In the genomic region with DNA sequence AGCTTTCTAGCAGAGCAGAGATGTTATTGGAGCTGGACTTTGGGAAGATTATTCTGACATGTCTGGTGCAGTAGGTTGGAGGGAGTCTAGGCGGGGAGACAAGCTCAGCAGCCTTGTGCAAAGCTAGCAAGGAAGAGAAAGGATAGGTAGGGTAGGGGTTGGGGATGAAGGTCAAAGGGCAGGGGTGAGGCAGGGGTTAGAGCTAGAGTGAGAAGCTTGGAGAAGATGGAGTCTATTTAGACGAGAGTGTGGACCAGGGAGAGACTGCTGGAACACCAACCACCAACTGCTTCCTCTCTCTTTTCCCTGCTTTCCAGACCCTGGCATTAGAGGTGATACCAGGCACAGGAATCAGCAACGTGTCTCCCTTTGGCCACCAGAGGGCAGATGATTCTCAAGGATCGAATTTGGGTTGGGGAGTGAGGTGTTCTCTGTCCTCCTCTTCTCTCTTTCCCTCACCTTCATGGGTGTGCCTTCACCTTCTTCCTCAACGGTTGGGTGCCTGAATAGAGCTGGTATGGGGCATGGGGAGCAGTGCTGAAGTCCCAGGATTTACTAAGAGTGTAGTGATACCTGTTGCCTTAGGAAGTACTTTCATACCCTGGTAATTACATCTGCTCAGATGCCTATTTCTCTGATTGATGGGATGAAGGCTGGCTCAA, we compare ENCODE assay signal across 8 cellular contexts. TPM values are rescaled to one million over a fixed set of nuclear protein-coding genes. Genes with fewer than 3 reads are reported as not detected.
DNase-seq lines count a peak whose midpoint lies in the region; TF ChIP-seq lines count a peak whose summit lies in the region.

No MANE protein-coding gene starts in this region.

- TF ChIP-seq CTCF in WERI-Rb-1 (IDR thresholded peaks at IDR 0.05; ENCODE audit: low read depth, low read length) (peak; percentile 93), mammary epithelial cell (conservative IDR thresholded peaks at IDR 0.05 in 1 of 2, IDR thresholded peaks at IDR 0.05 in 1 of 2; ENCODE audit: extremely low read depth in 1 of 2, insufficient read depth in 1 of 2, low read depth in 1 of 2, low read length in 2 of 2) (peak; percentile 87 to 90)

- intact Hi-C loops in mammary epithelial cell (cut with micrococcal nuclease), result loop anchor here (1.0 to 10.0 kb wide), 9 partner anchors 35 to 468 kb away; partner anchors contain the start of genes CATSPERZ, ESRRA and ZFTA

- H4K20me1 ChIP-seq in mammary epithelial cell (ENCODE audit: insufficient read depth, low read length), result peaks cover 3% of the 10 kb centered on the region

- H3K9ac ChIP-seq in mammary epithelial cell (ENCODE audit: insufficient read depth, low read length), result no peak overlapping the region

- H3K4me1 ChIP-seq in mammary epithelial cell (ENCODE audit: insufficient read depth, low read length), result peaks cover 30% of the 10 kb centered on the region

- H3K9me3 ChIP-seq in WERI-Rb-1 (ENCODE audit: severe bottlenecking) (no peaks in the 10 kb centered on the region), mammary epithelial cell (replicated peaks; ENCODE audit: insufficient read depth, low read length) (no peaks in the 10 kb centered on the region)

- WGBS in mammary epithelial cell (ENCODE audit: low coverage, missing lambda C conversion rate), result 27% methylated on average over 4 of the region's 5 CpGs

- CTCF ChIA-PET in mammary epithelial cell (lab: Charles Lee; ENCODE audit: low non-redundant PET), result interaction anchor here (0.6 to 1.6 kb wide), 2 partner anchors 109 to 163 kb away, joined by 3 to 10 read pairs; no protein-coding TSS in a partner anchor

- no peak overlapping the region for H3K4me3 ChIP-seq in WERI-Rb-1 (ENCODE audit: low read depth, low read length)
- no peak overlapping the region for H3K4me3 ChIP-seq in mammary epithelial cell (replicated peaks in 1 of 3; ENCODE audit: insufficient read depth in 1 of 3, low read depth in 2 of 3, low read length in 3 of 3)

- H3K36me3 ChIP-seq in WERI-Rb-1, result peaks cover 13% of the 10 kb centered on the region
- H3K36me3 ChIP-seq in mammary epithelial cell (ENCODE audit: insufficient read depth, low read length), result no peaks in the 10 kb centered on the region

- dilution Hi-C loops in mammary epithelial cell (cut with HindIII; ENCODE audit: low sequenced_read_pairs), result loop anchor here (5.0 kb wide), 1 partner anchor 95 kb away; no protein-coding TSS in a partner anchor

- in situ Hi-C loops in mammary epithelial cell (cut with MboI; ENCODE audit: low sequenced_read_pairs in 2 of 2), result loop anchor here (5.0 to 10.0 kb wide), 4 partner anchors 108 to 308 kb away; partner anchors contain the start of gene OTUB1 (in 1 of the 2)

- H2AFZ ChIP-seq in mammary epithelial cell (ENCODE audit: low read depth, low read length), result peak overlapping the region; percentile 84

- peaks cover 32% of the 10 kb centered on the region for H3K79me2 ChIP-seq in mammary epithelial cell (ENCODE audit: insufficient read depth, low read length)

- H3K27me3 ChIP-seq in WERI-Rb-1 (ENCODE audit: insufficient read depth, low read depth, severe bottlenecking), result no peaks in the 10 kb centered on the region
- no peaks in the 10 kb centered on the region for H3K27me3 ChIP-seq in mammary epithelial cell (ENCODE audit: insufficient read depth, low read length)

- no TSS peak for BruUV-seq in mammary epithelial cell (replicated peaks; lab: Mats Ljungman, UMichigan)

- H3K4me2 ChIP-seq in mammary epithelial cell (ENCODE audit: insufficient read depth, low read depth, low read length), result no peak overlapping the region

- DNase-seq in SIG-M5 treated with dmso at 0.1 percent for 504 hours (lab: John Stamatoyannopoulos, UW; ENCODE audit: unreplicated experiment) (peak; percentile 63), SIG-M5 (lab: John Stamatoyannopoulos, UW) (no peak), NCI-H2196 (lab: John Stamatoyannopoulos, UW; ENCODE audit: unreplicated experiment) (peak; percentile 93), WERI-Rb-1 (peak; percentile 77), mammary epithelial cell (peak; percentile 69), inferior parietal cortex (ENCODE audit: extremely low spot score) (peak; percentile 94), cortex of kidney (lab: John Stamatoyannopoulos, UW) (no peak)
- DNase-seq in stimulated activated CD4-positive, alpha-beta T cell treated with anti-CD3 and anti-CD28 coated beads, Interleukin-15, amount 100 ng/mL, for 24 hours, result peak; percentile 80

- H3K27ac ChIP-seq in WERI-Rb-1 (no peak overlapping the region), mammary epithelial cell (ENCODE audit: insufficient read depth, low read depth, low read length) (no peak overlapping the region)

RNA-seq across cellular contexts. Expression of gene MARK2, which starts 1.8 kb away (rescaled TPM):
- total RNA-seq in mammary epithelial cell, result 10 to 100 TPM; 26.7 to 64.4 TPM
- polyA plus RNA-seq in mammary epithelial cell, result 38.9 TPM
- 79.0 TPM for polyA minus RNA-seq in mammary epithelial cell

RNA-seq across cellular contexts. Expression of gene SPINDOC, which starts 23.9 kb away (rescaled TPM):
- 10 to 100 TPM; 19.2 to 24.4 TPM for total RNA-seq in mammary epithelial cell
- polyA plus RNA-seq in mammary epithelial cell, result 14.3 TPM
- polyA minus RNA-seq in mammary epithelial cell, result 3.7 TPM

Comparison
In these comparisons a context has a peak if more than half of its experiments do, and no peak if none do; other contexts are left out.
1. DNase-seq: peak in SIG-M5 treated with dmso at 0.1 percent for 504 hours (single experiment), NCI-H2196 (single experiment), WERI-Rb-1 (single experiment), mammary epithelial cell (single experiment), inferior parietal cortex (single experiment) and stimulated activated CD4-positive, alpha-beta T cell treated with anti-CD3 and anti-CD28 coated beads, Interleukin-15, amount 100 ng/mL, for 24 hours (single experiment); none in SIG-M5 (single experiment) and cortex of kidney (single experiment).